Comparison of ENCODE assay signal across 11 cellular contexts in genomic region chr5:149749481-149750365, GRCh38. TPM values are rescaled to one million over a fixed set of nuclear protein-coding genes. Genes with fewer than 3 reads are reported as not detected.
DNase-seq lines count a peak whose midpoint lies in the region; ATAC-seq and TF ChIP-seq lines count a peak whose summit lies in the region.
"Had no signal": no experiment of that assay in that cellular context is flagged by ENCODE, and none has a peak within 500 bp of the region (broad histone marks: within the 10 kb centered on the region; RNA-seq: fewer than 3 reads in every experiment).

No MANE protein-coding gene starts in this region.

- H3K36me3 Mint-ChIP-seq in activated naive CD4-positive, alpha-beta T cell treated with anti-CD3 and anti-CD28 coated beads, Interleukin-2, amount 50 U/mL, for 72 hours = no peaks in the 10 kb centered on the region
- H3K36me3 Mint-ChIP-seq in progenitor cell of endocrine pancreas (ENCODE audit: insufficient read depth) = no peaks in the 10 kb centered on the region

- peaks cover 16% of the 10 kb centered on the region for H3K27me3 Mint-ChIP-seq in progenitor cell of endocrine pancreas

- H3K27me3 ChIP-seq in left ventricle myocardium inferior (ENCODE audit: low read depth) = no peaks in the 10 kb centered on the region

- peak overlapping the region; percentile 63 for H3K27ac ChIP-seq in left ventricle myocardium inferior (replicated peaks)

- no peaks in the 10 kb centered on the region for H3K9me3 ChIP-seq in left ventricle myocardium inferior (replicated peaks)

- no peak overlapping the region for H3K27ac Mint-ChIP-seq in activated naive CD4-positive, alpha-beta T cell treated with anti-CD3 and anti-CD28 coated beads, Interleukin-2, amount 50 U/mL, for 72 hours
- H3K27ac Mint-ChIP-seq in progenitor cell of endocrine pancreas = no peak overlapping the region

- H3K4me3 ChIP-seq in left ventricle myocardium inferior = no peak overlapping the region

- intact Hi-C loops in left ventricle myocardium inferior (cut with micrococcal nuclease) = no loop called here

- H3K4me1 ChIP-seq in left ventricle myocardium inferior = peaks cover 74% of the 10 kb centered on the region

- peaks cover 1% of the 10 kb centered on the region for H3K4me1 Mint-ChIP-seq in progenitor cell of endocrine pancreas (ENCODE audit: low read depth)

- DNase-seq in activated naive CD4-positive, alpha-beta T cell treated with anti-CD3 and anti-CD28 coated beads, Interleukin-2, amount 50 U/mL, for 72 hours (ENCODE audit: low spot score in 2 of 2) = no peak
- DNase-seq in activated naive CD4-positive, alpha-beta T cell (lab: John Stamatoyannopoulos, UW) = no peak
- DNase-seq in SIG-M5 (lab: John Stamatoyannopoulos, UW) (peak; percentile 26), left ventricle myocardium inferior (no peak), stromal cell of bone marrow (ENCODE audit: low read depth) (peak; percentile 33), NCI-H1105 (lab: John Stamatoyannopoulos, UW) (no peak), progenitor cell of endocrine pancreas (ENCODE audit: low spot score, unreplicated experiment) (no peak)
- DNase-seq: NCI-H1436 treated with DMSO at 0.1 percent for 48 hours; OCI-M1; stimulated activated CD4-positive, alpha-beta T cell treated with anti-CD3 and anti-CD28 coated beads, Interleukin-1b, Interleukin-23, amount 100 ng/mL, for 48 hours had no signal

- H3K9me3 Mint-ChIP-seq in activated naive CD4-positive, alpha-beta T cell treated with anti-CD3 and anti-CD28 coated beads, Interleukin-2, amount 50 U/mL, for 72 hours = no peaks in the 10 kb centered on the region
- no peaks in the 10 kb centered on the region for H3K9me3 Mint-ChIP-seq in progenitor cell of endocrine pancreas (ENCODE audit: low read depth)

- ATAC-seq in activated naive CD4-positive, alpha-beta T cell treated with anti-CD3 and anti-CD28 coated beads, Interleukin-2, amount 50 U/mL, for 72 hours = peak; percentile 41 to 62
- ATAC-seq in GM18519 (IDR thresholded peaks at IDR 0.05; ENCODE audit: low FRiP score, unreplicated experiment) = no peak

- no peak for TF ChIP-seq CTCF in left ventricle myocardium inferior (IDR thresholded peaks at IDR 0.05; ENCODE audit: borderline replicate concordance)
- no peak for TF ChIP-seq CTCF in progenitor cell of endocrine pancreas (IDR thresholded peaks at IDR 0.05; ENCODE audit: unreplicated experiment)

- no peaks in the 10 kb centered on the region for H3K36me3 ChIP-seq in left ventricle myocardium inferior

- no peak overlapping the region for H3K4me3 Mint-ChIP-seq in progenitor cell of endocrine pancreas (ENCODE audit: low read depth)

RNA-seq across cellular contexts. Expression of gene PPARGC1B, which starts 19.6 kb away (rescaled TPM):
- total RNA-seq in activated naive CD4-positive, alpha-beta T cell treated with anti-CD3 and anti-CD28 coated beads, Interleukin-2, amount 50 U/mL, for 72 hours = 1 to 10 TPM; 4.8 to 5.1 TPM
- total RNA-seq in left ventricle myocardium inferior = 28.4 TPM
- total RNA-seq in progenitor cell of endocrine pancreas = 0.24 and 0.44 TPM in 2 replicates

Comparison
In these comparisons a context has a peak if more than half of its experiments do, and no peak if none do; other contexts are left out.
1. DNase-seq: peak in SIG-M5 (single experiment) and stromal cell of bone marrow (single experiment); none in activated naive CD4-positive, alpha-beta T cell treated with anti-CD3 and anti-CD28 coated beads, Interleukin-2, amount 50 U/mL, for 72 hours (0 of 2), activated naive CD4-positive, alpha-beta T cell (0 of 4), left ventricle myocardium inferior (single experiment), NCI-H1105 (single experiment) and progenitor cell of endocrine pancreas (single experiment).